In the genomic region with DNA sequence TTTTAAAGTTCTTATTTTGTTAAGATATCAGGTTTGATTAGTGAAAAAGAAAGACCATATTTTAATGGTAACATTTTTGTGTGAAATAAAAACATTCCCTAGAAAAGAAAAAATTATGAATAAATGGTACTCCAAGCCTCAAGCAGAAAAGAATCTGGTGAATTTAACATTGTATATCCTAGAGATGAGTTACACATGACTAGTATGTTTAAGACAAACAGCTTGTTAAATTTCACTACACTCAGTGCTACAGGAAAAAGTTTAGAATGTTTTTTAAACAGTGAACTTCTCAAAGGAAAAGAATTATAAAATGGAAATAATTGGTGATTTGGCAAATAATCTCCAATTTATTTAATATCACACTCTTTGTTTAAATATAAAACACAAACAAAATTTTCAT, we compare ENCODE assay signal across 22 cellular contexts.
DNase-seq lines count a peak whose midpoint lies in the region; ATAC-seq and TF ChIP-seq lines count a peak whose summit lies in the region.
"Had no signal": no experiment of that assay in that cellular context is flagged by ENCODE, and none has a peak within 500 bp of the region (broad histone marks: within the 10 kb centered on the region; RNA-seq: fewer than 3 reads in every experiment).

No MANE protein-coding gene starts in this region.

- POLR2A ChIA-PET in IMR-90 (lab: Charles Lee; ENCODE audit: unreplicated experiment) (no interaction called here), Caco-2 (lab: Charles Lee) (no interaction called here)

- no peak for TF ChIP-seq EP300 in neural cell (conservative IDR thresholded peaks at IDR 0.05; ENCODE audit: poor library complexity, severe bottlenecking)

- no peak overlapping the region; the same call in 1 of the 2 replicates for H2BK120ac ChIP-seq in IMR-90 (ENCODE audit: low read depth, low read length)

- H3K4me2 ChIP-seq in IMR-90 (ENCODE audit: low read depth, low read length): 0 out of 2 replicates have a peak overlapping the region, but pooled peaks have one; percentile 43
- H3K4me2 ChIP-seq in neural cell (ENCODE audit: low read length): no peak overlapping the region
- H3K4me2 ChIP-seq: A549; BLaER1 treated with 17β-estradiol and CSF1 and Interleukin-3, amounts not matched to agents 10 nM and 100 nM had no signal

- H3K79me1 ChIP-seq in IMR-90 (ENCODE audit: low read depth in 1 of 2, low read length in 2 of 2): no peaks in the 10 kb centered on the region

- no peaks in the 10 kb centered on the region for H3K9me3 ChIP-seq in IMR-90 (ENCODE audit: control insufficient read depth, insufficient read depth, low read length)
- no peaks in the 10 kb centered on the region for H3K9me3 ChIP-seq in neural cell (ENCODE audit: low read length)
- H3K9me3 ChIP-seq in Caco-2: no peaks in the 10 kb centered on the region
- H3K9me3 ChIP-seq: A549; BE2C; BLaER1 treated with 17β-estradiol and CSF1 and Interleukin-3, amounts not matched to agents 10 nM and 100 nM had no signal

- H3K18ac ChIP-seq in IMR-90 (ENCODE audit: low read depth, low read length): no peak overlapping the region

- H2BK20ac ChIP-seq in IMR-90 (ENCODE audit: low read depth, low read length): no peak overlapping the region

- no peak for DNase-seq in IMR-90
- DNase-seq in fibroblast of peridontal ligament (ENCODE audit: extremely low read depth): peak; percentile 29
- no peak for DNase-seq in activated CD4-positive, alpha-beta T cell treated with anti-CD3 and anti-CD28 coated beads, Interleukin-2, amount 50 U/mL, for 4 hours
- DNase-seq in activated gamma-delta T cell treated with Interleukin-2 at 50 U/mL for 16 hours: no peak
- no peak for DNase-seq in Caco-2
- DNase-seq: 8988T; ACHN; AML-193; BE2C; Calu3; CD4-positive, alpha-beta T cell; CD8-positive, alpha-beta memory T cell; DMS53; DMS79 treated with DMSO at 0.1 percent for 48 hours; H7; HCEC 1CT had no signal

- dilution Hi-C loops in IMR-90 (cut with HindIII; ENCODE audit: low sequenced_read_pairs, unreplicated experiment): no loop called here

- H3K36me3 ChIP-seq in IMR-90 (ENCODE audit: control insufficient read depth, insufficient read depth, low read length) (no peaks in the 10 kb centered on the region), neural cell (ENCODE audit: insufficient read depth, low read length) (no peaks in the 10 kb centered on the region), Caco-2 (ENCODE audit: control insufficient read depth, insufficient read depth, low read length) (no peaks in the 10 kb centered on the region)
- H3K36me3 ChIP-seq: BE2C; BLaER1 treated with 17β-estradiol and CSF1 and Interleukin-3, amounts not matched to agents 10 nM and 100 nM had no signal

- in situ Hi-C loops in IMR-90 (cut with MboI; ENCODE audit: low sequenced_read_pairs): no loop called here

- H2AK5ac ChIP-seq in IMR-90 (ENCODE audit: low read depth, low read length): no peak overlapping the region

- H3K9me2 ChIP-seq in neural cell (ENCODE audit: insufficient read depth, low read length): no peaks in the 10 kb centered on the region

- no peak overlapping the region for H3K56ac ChIP-seq in IMR-90 (ENCODE audit: extremely low read depth, insufficient read depth, low read length)

- no peaks in the 10 kb centered on the region for H3K79me2 ChIP-seq in neural cell (replicated peaks; ENCODE audit: insufficient read depth, low read length)

- peaks cover 3% of the 10 kb centered on the region; the same call in 1 of the 2 replicates for H3K9me1 ChIP-seq in IMR-90 (ENCODE audit: insufficient read depth, low read length)

- intact Hi-C loops in IMR-90 (cut with micrococcal nuclease) (no loop called here), Caco-2 (cut with micrococcal nuclease; ENCODE audit: unreplicated experiment) (no loop called here)

- TF ChIP-seq POLR2A in IMR-90 (IDR thresholded peaks at IDR 0.05; ENCODE audit: low read depth, low read length): no peak

- peak overlapping the region; percentile 54 for H2BK5ac ChIP-seq in IMR-90 (ENCODE audit: low read depth, low read length, poor library complexity, severe bottlenecking)

- H3F3A ChIP-seq in neural cell (ENCODE audit: insufficient read depth, low read length, poor library complexity, severe bottlenecking): no peaks in the 10 kb centered on the region

- H3K27me3 ChIP-seq in IMR-90 (ENCODE audit: control insufficient read depth, insufficient read depth, low read length) (no peaks in the 10 kb centered on the region), neural cell (ENCODE audit: insufficient read depth, low read depth, low read length) (no peaks in the 10 kb centered on the region), Caco-2 (replicated peaks; ENCODE audit: control insufficient read depth, insufficient read depth, low read length) (no peaks in the 10 kb centered on the region)
- H3K27me3 ChIP-seq: BE2C; BLaER1 treated with 17β-estradiol and CSF1 and Interleukin-3, amounts not matched to agents 10 nM and 100 nM had no signal

- BruUV-seq in IMR-90 (replicated peaks; lab: Mats Ljungman, UMichigan): no TSS peak
- no TSS peak for BruUV-seq in Caco-2 (replicated peaks; lab: Mats Ljungman, UMichigan)

- H4K20me1 ChIP-seq in IMR-90 (ENCODE audit: insufficient read depth, low read length) (no peaks in the 10 kb centered on the region), neural cell (ENCODE audit: insufficient read depth) (no peaks in the 10 kb centered on the region)
- H4K20me1 ChIP-seq: BLaER1 treated with 17β-estradiol and CSF1 and Interleukin-3, amounts not matched to agents 10 nM and 100 nM had no signal

- ATAC-seq in IMR-90 (ENCODE audit: low read depth): peak; percentile 89
- ATAC-seq: A549, GM12878 had no signal

- peaks cover 2% of the 10 kb centered on the region for H3K4me1 ChIP-seq in IMR-90 (ENCODE audit: control insufficient read depth, insufficient read depth, low read length)
- no peaks in the 10 kb centered on the region for H3K4me1 ChIP-seq in Caco-2
- H3K4me1 ChIP-seq: BE2C had no signal

- no peaks in the 10 kb centered on the region for H3K27me3 Mint-ChIP-seq in Caco-2 (ENCODE audit: insufficient read depth, unreplicated experiment)

- H2BK15ac ChIP-seq in IMR-90 (ENCODE audit: low read depth, low read length): no peak overlapping the region

- H3K36me3 Mint-ChIP-seq in Caco-2 (ENCODE audit: insufficient read depth, unreplicated experiment): no peaks in the 10 kb centered on the region
- H3K36me3 Mint-ChIP-seq: CD14-positive monocyte; CD8-positive, alpha-beta memory T cell had no signal

- H2AK9ac ChIP-seq in IMR-90 (replicated peaks; ENCODE audit: low read depth, low read length, poor library complexity): no peak overlapping the region

- H3K4me1 Mint-ChIP-seq in Caco-2 (ENCODE audit: low read depth, unreplicated experiment): no peaks in the 10 kb centered on the region
- H3K4me1 Mint-ChIP-seq: CD14-positive monocyte; CD8-positive, alpha-beta memory T cell had no signal

- H4K91ac ChIP-seq in IMR-90 (ENCODE audit: insufficient read depth, low read depth, low read length): no peak overlapping the region

- H4K5ac ChIP-seq in IMR-90 (ENCODE audit: low read depth, low read length): no peak overlapping the region

- no peak overlapping the region for H3K23ac ChIP-seq in IMR-90 (ENCODE audit: low read depth, low read length)

- H3K27ac ChIP-seq in IMR-90 (ENCODE audit: insufficient read depth, low read length) (no peak overlapping the region), neural cell (ENCODE audit: low read length) (no peak overlapping the region)
- H3K27ac ChIP-seq: A549; BLaER1 treated with 17β-estradiol and CSF1 and Interleukin-3, amounts not matched to agents 10 nM and 100 nM; GM23248 had no signal

- no peak overlapping the region for H3K9ac ChIP-seq in IMR-90 (ENCODE audit: low read depth, low read length)
- H3K9ac ChIP-seq in neural cell (ENCODE audit: low read length): no peak overlapping the region
- H3K9ac ChIP-seq: BLaER1 treated with 17β-estradiol and CSF1 and Interleukin-3, amounts not matched to agents 10 nM and 100 nM; GM23248 had no signal

- H3K9me3 Mint-ChIP-seq in Caco-2 (ENCODE audit: unreplicated experiment): no peaks in the 10 kb centered on the region
- H3K9me3 Mint-ChIP-seq: CD4-positive, alpha-beta T cell had no signal

- H3K4me3 Mint-ChIP-seq in Caco-2 (ENCODE audit: unreplicated experiment): no peak overlapping the region
- H3K4me3 Mint-ChIP-seq: CD14-positive monocyte; CD4-positive, alpha-beta T cell; CD8-positive, alpha-beta memory T cell had no signal

- no peak overlapping the region for H4K8ac ChIP-seq in IMR-90 (ENCODE audit: low read depth in 2 of 2, low read length in 2 of 2)

- H2AFZ ChIP-seq in IMR-90 (replicated peaks; ENCODE audit: low read length, poor library complexity) (no peak overlapping the region), neural cell (ENCODE audit: low read depth, low read length) (no peak overlapping the region)
- H2AFZ ChIP-seq: GM23248 had no signal

- no peak overlapping the region for H3K4ac ChIP-seq in IMR-90 (ENCODE audit: low read depth, low read length)

- CTCF ChIA-PET in IMR-90 (lab: Yijun Ruan, JAX): interaction anchor here (1.2 to 1.3 kb wide), 2 partner anchors 12 to 159 kb away, joined by 3 to 5 read pairs; no protein-coding TSS in a partner anchor
- CTCF ChIA-PET in Caco-2 (lab: Charles Lee): no interaction called here

- TF ChIP-seq RAD21 in IMR-90 (IDR thresholded peaks at IDR 0.05; ENCODE audit: low read length) (no peak), neural cell (conservative IDR thresholded peaks at IDR 0.05) (no peak)

- H3K4me3 ChIP-seq in IMR-90 (ENCODE audit: insufficient read depth, low read depth, low read length) (no peak overlapping the region), neural cell (ENCODE audit: low read length) (no peak overlapping the region), Caco-2 (ENCODE audit: low read depth, low read length) (no peak overlapping the region)
- H3K4me3 ChIP-seq: A549; BLaER1 treated with 17β-estradiol and CSF1 and Interleukin-3, amounts not matched to agents 10 nM and 100 nM; GM12878; GM23248 had no signal

- no peak overlapping the region for H3K14ac ChIP-seq in IMR-90 (replicated peaks; ENCODE audit: low read depth, low read length)

- H3K27ac Mint-ChIP-seq in Caco-2 (ENCODE audit: unreplicated experiment): no peak overlapping the region
- H3K27ac Mint-ChIP-seq: CD14-positive monocyte; CD4-positive, alpha-beta T cell; CD8-positive, alpha-beta memory T cell had no signal

- no peak for TF ChIP-seq CTCF in IMR-90 (conservative IDR thresholded peaks at IDR 0.05; ENCODE audit: low read depth, low read length)
- TF ChIP-seq CTCF in neural cell (IDR thresholded peaks at IDR 0.05; ENCODE audit: poor library complexity, severe bottlenecking): no peak
- no peak for TF ChIP-seq CTCF in Caco-2 (IDR thresholded peaks at IDR 0.05; ENCODE audit: insufficient read depth in 1 of 2, low read depth in 1 of 2, low read length in 1 of 2, severe bottlenecking in 1 of 2, unreplicated experiment in 1 of 2)

TF ChIP-seq in IMR-90, 13 proteins besides CTCF, POLR2A, EP300 and RAD21 (continues in another document):
- TF ChIP-seq FOS (IDR thresholded peaks at IDR 0.05; ENCODE audit: low read depth, low read length): no peak

TF ChIP-seq in neural cell, 6 proteins besides CTCF, POLR2A, EP300 and RAD21 (continues in another document):
- TF ChIP-seq POLR2AphosphoS5 (IDR thresholded peaks at IDR 0.05): no peak
- TF ChIP-seq EZH2 (IDR thresholded peaks at IDR 0.05; ENCODE audit: borderline replicate concordance, insufficient read depth, low read length, poor library complexity, severe bottlenecking): no peak
- TF ChIP-seq TAF1 (IDR thresholded peaks at IDR 0.05; ENCODE audit: low read depth): no peak
- TF ChIP-seq MXI1 (conservative IDR thresholded peaks at IDR 0.05; ENCODE audit: poor library complexity, severe bottlenecking): no peak
